Comparison of ENCODE assay signal across 35 cellular contexts in genomic region chr1:197845886-197846285, GRCh38. TPM values are rescaled to one million over a fixed set of nuclear protein-coding genes. Genes with fewer than 3 reads are reported as not detected.
"Had no signal": no experiment of that assay in that cellular context is flagged by ENCODE, and none has a peak within 500 bp of the region (broad histone marks: within the 10 kb centered on the region; RNA-seq: fewer than 3 reads in every experiment).

No MANE protein-coding gene starts in this region.

- H3K27me3 ChIP-seq: adrenal gland, ascending aorta, breast epithelium, cardiac muscle cell, colonic mucosa had no signal

- H3K9me3 ChIP-seq: ascending aorta, breast epithelium, colonic mucosa had no signal

- H3K36me3 Mint-ChIP-seq: activated naive CD4-positive, alpha-beta T cell treated with anti-CD3 and anti-CD28 coated beads, Interleukin-2, amount 50 U/mL, for 24 hours; activated naive CD8-positive, alpha-beta T cell treated with anti-CD3 and anti-CD28 coated beads for 36 hours; brain had no signal

- DNase-seq: activated CD4-positive, alpha-beta memory T cell treated with anti-CD3 and anti-CD28 coated beads, Interleukin-2, amount 10 ng/mL, durations not matched to agents 7 days and 5 days; activated CD4-positive, alpha-beta T cell treated with anti-CD3 and anti-CD28 coated beads for 36 hours; activated CD4-positive, alpha-beta T cell treated with anti-CD3 and anti-CD28 coated beads, Interleukin-2, amount 10 ng/mL, durations not matched to agents 24 days and 14 days; activated CD4-positive, alpha-beta T cell treated with anti-CD3 and anti-CD28 coated beads, Interleukin-2, amount 50 U/mL, for 4 hours; activated CD4-positive, CD25-positive, alpha-beta regulatory T cell; activated CD4-positive, CD25-positive, alpha-beta regulatory T cell treated with anti-CD3 and anti-CD28 coated beads, Interleukin-2, amount 50 U/mL, for 72 hours; activated CD8-positive, alpha-beta memory T cell treated with anti-CD3 and anti-CD28 coated beads for 24 hours; activated effector memory CD4-positive, alpha-beta T cell treated with Interleukin-2 at 50 U/mL for 16 hours; activated gamma-delta T cell treated with Interleukin-2 at 50 U/mL for 16 hours; activated naive CD4-positive, alpha-beta T cell treated with anti-CD3 and anti-CD28 coated beads for 36 hours; activated naive CD8-positive, alpha-beta T cell treated with anti-CD3 and anti-CD28 coated beads for 36 hours; activated naive CD8-positive, alpha-beta T cell treated with anti-CD3 and anti-CD28 coated beads, Interleukin-2, amount 50 U/mL, for 24 hours; activated T-cell treated with anti-CD3 and anti-CD28 coated beads, Interleukin-2, amount 50 U/mL, for 4 hours; adrenal gland; central memory CD4-positive, alpha-beta T cell; cerebellar nuclear complex; colonic mucosa; dorsolateral prefrontal cortex; effector memory CD4-positive, alpha-beta T cell; endodermal cell; foreskin fibroblast; head of caudate nucleus; T-helper 1 cell; T-helper 17 cell; T1000; WERI-Rb-1 had no signal

- H3K4me3 ChIP-seq: adrenal gland, ascending aorta, breast epithelium, cardiac muscle cell, colonic mucosa, dorsolateral prefrontal cortex had no signal

- H3K4me1 ChIP-seq: adrenal gland, ascending aorta, breast epithelium, colonic mucosa had no signal

- H3K4me1 Mint-ChIP-seq: activated CD4-positive, alpha-beta memory T cell treated with anti-CD3 and anti-CD28 coated beads, Interleukin-2, amount 10 ng/mL, durations not matched to agents 7 days and 5 days; activated CD4-positive, alpha-beta T cell treated with anti-CD3 and anti-CD28 coated beads for 36 hours; activated CD4-positive, alpha-beta T cell treated with anti-CD3 and anti-CD28 coated beads, Interleukin-2, amount 10 ng/mL, durations not matched to agents 24 days and 14 days; activated naive CD4-positive, alpha-beta T cell treated with anti-CD3 and anti-CD28 coated beads, Interleukin-2, amount 50 U/mL, for 24 hours; activated naive CD8-positive, alpha-beta T cell treated with anti-CD3 and anti-CD28 coated beads for 36 hours; activated naive CD8-positive, alpha-beta T cell treated with anti-CD3 and anti-CD28 coated beads, Interleukin-2, amount 50 U/mL, for 24 hours; activated T-helper 17 cell treated with anti-CD3 and anti-CD28 coated beads, Interleukin-2, amount 50 U/mL, for 72 hours had no signal

- ATAC-seq: activated CD4-positive, alpha-beta T cell treated with anti-CD3 and anti-CD28 coated beads for 36 hours; activated naive CD8-positive, alpha-beta T cell treated with anti-CD3 and anti-CD28 coated beads, Interleukin-2, amount 50 U/mL, for 24 hours; activated T-cell treated with anti-CD3 and anti-CD28 coated beads, Interleukin-2, amount 50 U/mL, for 4 hours; activated T-helper 17 cell treated with anti-CD3 and anti-CD28 coated beads, Interleukin-2, amount 50 U/mL, for 72 hours; esophagus mucosa; T-helper 17 cell had no signal

- H3K36me3 ChIP-seq: adrenal gland, ascending aorta, breast epithelium, cardiac muscle cell, colonic mucosa, WERI-Rb-1 had no signal

- H3K27ac Mint-ChIP-seq: activated CD4-positive, alpha-beta memory T cell treated with anti-CD3 and anti-CD28 coated beads, Interleukin-2, amount 10 ng/mL, durations not matched to agents 7 days and 5 days; activated CD4-positive, alpha-beta T cell treated with anti-CD3 and anti-CD28 coated beads for 36 hours; activated CD4-positive, alpha-beta T cell treated with anti-CD3 and anti-CD28 coated beads, Interleukin-2, amount 10 ng/mL, durations not matched to agents 24 days and 14 days; activated naive CD4-positive, alpha-beta T cell treated with anti-CD3 and anti-CD28 coated beads for 36 hours; activated naive CD4-positive, alpha-beta T cell treated with anti-CD3 and anti-CD28 coated beads, Interleukin-2, amount 50 U/mL, for 24 hours; activated naive CD8-positive, alpha-beta T cell treated with anti-CD3 and anti-CD28 coated beads for 36 hours; activated naive CD8-positive, alpha-beta T cell treated with anti-CD3 and anti-CD28 coated beads, Interleukin-2, amount 50 U/mL, for 24 hours; activated T-helper 17 cell treated with anti-CD3 and anti-CD28 coated beads, Interleukin-2, amount 50 U/mL, for 72 hours; brain; endodermal cell; T-helper 17 cell; T-helper 2 cell treated with Interferon-gamma antibody and Interleukin-4, amounts not matched to agents 5 μg/mL and 100 μg/mL, for 36 hours had no signal

- FAIRE-seq: frontal cortex had no signal

- H3K4me3 Mint-ChIP-seq: activated CD4-positive, alpha-beta memory T cell treated with anti-CD3 and anti-CD28 coated beads, Interleukin-2, amount 10 ng/mL, durations not matched to agents 7 days and 5 days; activated CD4-positive, alpha-beta T cell treated with anti-CD3 and anti-CD28 coated beads for 36 hours; activated CD4-positive, alpha-beta T cell treated with anti-CD3 and anti-CD28 coated beads, Interleukin-2, amount 10 ng/mL, durations not matched to agents 24 days and 14 days; activated naive CD4-positive, alpha-beta T cell treated with anti-CD3 and anti-CD28 coated beads for 36 hours; activated naive CD4-positive, alpha-beta T cell treated with anti-CD3 and anti-CD28 coated beads, Interleukin-2, amount 50 U/mL, for 24 hours; activated naive CD8-positive, alpha-beta T cell treated with anti-CD3 and anti-CD28 coated beads for 36 hours; activated naive CD8-positive, alpha-beta T cell treated with anti-CD3 and anti-CD28 coated beads, Interleukin-2, amount 50 U/mL, for 24 hours; activated T-cell treated with anti-CD3 and anti-CD28 coated beads, Interleukin-2, amount 50 U/mL, for 4 hours; activated T-helper 17 cell treated with anti-CD3 and anti-CD28 coated beads, Interleukin-2, amount 50 U/mL, for 72 hours; brain; endodermal cell; T-helper 17 cell; T-helper 2 cell treated with Interferon-gamma antibody and Interleukin-4, amounts not matched to agents 5 μg/mL and 100 μg/mL, for 36 hours had no signal

- H3K9me3 Mint-ChIP-seq: activated CD4-positive, alpha-beta memory T cell treated with anti-CD3 and anti-CD28 coated beads, Interleukin-2, amount 10 ng/mL, durations not matched to agents 7 days and 5 days; activated CD4-positive, alpha-beta T cell treated with anti-CD3 and anti-CD28 coated beads, Interleukin-2, amount 10 ng/mL, durations not matched to agents 24 days and 14 days; activated naive CD4-positive, alpha-beta T cell treated with anti-CD3 and anti-CD28 coated beads for 36 hours; activated naive CD4-positive, alpha-beta T cell treated with anti-CD3 and anti-CD28 coated beads, Interleukin-2, amount 50 U/mL, for 24 hours; activated naive CD8-positive, alpha-beta T cell treated with anti-CD3 and anti-CD28 coated beads for 36 hours; activated naive CD8-positive, alpha-beta T cell treated with anti-CD3 and anti-CD28 coated beads, Interleukin-2, amount 50 U/mL, for 24 hours; activated T-cell treated with anti-CD3 and anti-CD28 coated beads, Interleukin-2, amount 50 U/mL, for 4 hours; activated T-helper 17 cell treated with anti-CD3 and anti-CD28 coated beads, Interleukin-2, amount 50 U/mL, for 72 hours; endodermal cell; T-helper 2 cell treated with Interferon-gamma antibody and Interleukin-4, amounts not matched to agents 5 μg/mL and 100 μg/mL, for 36 hours had no signal

- H3K27ac ChIP-seq: adrenal gland, ascending aorta, breast epithelium, cardiac muscle cell, colonic mucosa, dorsolateral prefrontal cortex, WERI-Rb-1 had no signal

- H3K27me3 Mint-ChIP-seq: activated CD4-positive, alpha-beta T cell treated with anti-CD3 and anti-CD28 coated beads for 36 hours; activated naive CD8-positive, alpha-beta T cell treated with anti-CD3 and anti-CD28 coated beads, Interleukin-2, amount 50 U/mL, for 24 hours had no signal

RNA-seq across cellular contexts. Expression of gene C1orf53, which starts 56.5 kb away (rescaled TPM):
- total RNA-seq: ascending aorta, T-helper 17 cell had no signal
